24 cellular contexts compared by ENCODE assay signal in the genomic region with DNA sequence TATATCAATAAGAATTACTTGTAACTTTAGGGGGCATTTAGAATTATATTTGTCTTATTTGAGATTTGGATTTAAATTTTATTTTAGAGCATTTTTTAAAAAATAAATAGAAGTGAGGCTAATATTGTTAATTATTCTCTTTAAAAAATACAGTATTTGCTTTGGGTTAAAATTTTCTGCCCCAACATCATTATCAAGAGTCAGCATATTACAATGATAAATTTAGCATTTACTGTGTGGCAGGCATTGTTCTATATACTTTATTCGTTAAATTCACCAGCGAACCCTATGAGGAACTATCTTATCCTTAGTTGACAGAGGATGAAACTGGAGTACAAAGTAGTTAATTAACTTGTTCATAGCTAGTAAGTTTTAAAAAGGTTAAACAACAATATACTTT.
"Had no signal": no experiment of that assay in that cellular context is flagged by ENCODE, and none has a peak within 500 bp of the region (broad histone marks: within the 10 kb centered on the region; RNA-seq: fewer than 3 reads in every experiment).

No MANE protein-coding gene starts in this region.

- H3K4me3 Mint-ChIP-seq: activated naive CD4-positive, alpha-beta T cell treated with anti-CD3 and anti-CD28 coated beads, Interleukin-2, amount 50 U/mL, for 24 hours; immature natural killer cell; mesothelial cell of epicardium; naive thymus-derived CD8-positive, alpha-beta T cell; neural progenitor cell; T-helper 2 cell treated with Interferon-gamma antibody and Interleukin-4, amounts not matched to agents 5 μg/mL and 100 μg/mL, for 36 hours; type B pancreatic cell had no signal

- H3K27ac ChIP-seq: body of pancreas, left lung, neural progenitor cell, spleen, thoracic aorta had no signal

- H3K9ac ChIP-seq: neural progenitor cell had no signal

- H3K27ac Mint-ChIP-seq: neural progenitor cell; T-helper 2 cell treated with Interferon-gamma antibody and Interleukin-4, amounts not matched to agents 5 μg/mL and 100 μg/mL, for 36 hours; type B pancreatic cell had no signal

- ATAC-seq: body of pancreas; left lung; naive thymus-derived CD8-positive, alpha-beta T cell had no signal

- H3K27me3 Mint-ChIP-seq: activated naive CD4-positive, alpha-beta T cell treated with anti-CD3 and anti-CD28 coated beads, Interleukin-2, amount 50 U/mL, for 24 hours; naive thymus-derived CD8-positive, alpha-beta T cell; type B pancreatic cell had no signal

- H3K27me3 ChIP-seq: body of pancreas, left lung, neural progenitor cell, spleen had no signal

- H3K36me3 ChIP-seq: thoracic aorta had no signal

- H3K36me3 Mint-ChIP-seq: immature natural killer cell had no signal

- H3K9me3 ChIP-seq: body of pancreas, left lung, spleen, thoracic aorta had no signal

- H3K4me1 ChIP-seq: neural progenitor cell had no signal

- H3K4me2 ChIP-seq: neural progenitor cell had no signal

- H3K4me3 ChIP-seq: body of pancreas, left lung, lung, neural progenitor cell, spleen, thoracic aorta had no signal

- H3K9me3 Mint-ChIP-seq: activated naive CD4-positive, alpha-beta T cell treated with anti-CD3 and anti-CD28 coated beads, Interleukin-2, amount 50 U/mL, for 24 hours; immature natural killer cell; mesothelial cell of epicardium; naive thymus-derived CD8-positive, alpha-beta T cell; neural progenitor cell; T-helper 2 cell treated with Interferon-gamma antibody and Interleukin-4, amounts not matched to agents 5 μg/mL and 100 μg/mL, for 36 hours; type B pancreatic cell had no signal

- DNase-seq: activated CD4-positive, alpha-beta T cell treated with anti-CD3 and anti-CD28 coated beads for 1 hour; activated CD4-positive, alpha-beta T cell treated with anti-CD3 and anti-CD28 coated beads, Interleukin-2, amount 50 U/mL, for 1 hour; activated gamma-delta T cell treated with Interleukin-2 at 50 U/mL for 16 hours; activated T-cell treated with anti-CD3 and anti-CD28 coated beads, Interleukin-2, amount 50 U/mL, for 1 hour; anterior cingulate cortex; body of pancreas; central memory CD4-positive, alpha-beta T cell; dermis blood vessel endothelial cell; effector CD8-positive, alpha-beta T cell; foreskin melanocyte; immature natural killer cell; left lung; naive thymus-derived CD8-positive, alpha-beta T cell; retina; spleen; stimulated activated CD4-positive, alpha-beta T cell treated with anti-CD3 and anti-CD28 coated beads, Interleukin-4, amount 100 ng/mL, for 24 hours; stimulated activated naive CD4-positive, alpha-beta T cell treated with Interleukin-2 at 50 U/mL for 16 hours had no signal

- H2AFZ ChIP-seq: neural progenitor cell had no signal
